6 cellular contexts compared by ENCODE assay signal in the genomic region with DNA sequence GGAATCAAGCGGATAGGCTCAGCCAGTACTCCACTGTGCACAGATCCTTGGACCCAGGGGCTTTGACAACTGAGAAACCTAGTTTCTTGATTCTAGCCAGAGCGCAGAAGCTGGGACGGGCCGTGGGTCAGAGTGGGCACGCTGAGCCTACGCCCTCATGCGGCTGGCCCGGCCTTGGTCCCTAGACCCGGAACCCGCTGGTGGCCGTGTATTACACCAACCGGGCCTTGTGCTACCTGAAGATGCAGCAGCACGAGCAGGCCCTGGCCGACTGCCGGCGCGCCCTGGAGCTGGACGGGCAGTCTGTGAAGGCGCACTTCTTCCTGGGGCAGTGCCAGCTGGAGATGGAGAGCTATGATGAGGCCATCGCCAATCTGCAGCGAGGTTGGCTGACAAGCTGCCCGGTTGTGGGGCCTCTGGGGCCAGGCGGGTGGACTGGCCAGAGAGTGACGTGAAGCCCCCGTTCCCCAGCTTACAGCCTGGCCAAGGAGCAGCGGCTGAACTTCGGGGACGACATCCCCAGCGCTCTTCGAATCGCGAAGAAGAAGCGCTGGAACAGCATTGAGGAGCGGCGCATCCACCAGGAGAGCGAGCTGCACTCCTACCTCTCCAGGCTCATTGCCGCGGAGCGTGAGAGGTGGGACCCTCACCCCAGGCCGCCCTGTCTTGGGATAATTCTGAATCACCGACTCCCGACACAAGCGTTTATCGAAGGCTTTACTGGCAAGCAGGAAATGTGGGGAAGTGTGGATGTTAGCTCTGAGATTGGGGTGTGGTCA. TPM values are rescaled to one million over a fixed set of nuclear protein-coding genes. Genes with fewer than 3 reads are reported as not detected.
DNase-seq lines count a peak whose midpoint lies in the region; ATAC-seq and TF ChIP-seq lines count a peak whose summit lies in the region.

No MANE protein-coding gene starts in this region.

- peaks cover 33% of the 10 kb centered on the region for H3K4me1 ChIP-seq in HUES48 (ENCODE audit: control insufficient read depth, insufficient read depth, low read length)

- in situ Hi-C loops in brain microvascular endothelial cell (cut with HindIII; ENCODE audit: low pct_ligation_motif_present, low sequenced_read_pairs) = no loop called here

- CTCF ChIA-PET in AG04450 (lab: Charles Lee) = interaction anchor here (1.3 kb wide), 1 partner anchor 14 kb away, joined by 5 read pairs; the partner anchor contains the start of gene RHOT2

- POLR2A ChIA-PET in AG04450 (lab: Yijun Ruan, JAX) = interaction anchor here (0.8 to 1.6 kb wide), 3 partner anchors 9 to 14 kb away, joined by 4 to 10 read pairs (median 4); partner anchors contain the start of gene WDR24

- no peaks in the 10 kb centered on the region for H3K27me3 ChIP-seq in AG04450 (ENCODE audit: control insufficient read depth, insufficient read depth, low read length)
- no peaks in the 10 kb centered on the region for H3K27me3 ChIP-seq in HUES48 (ENCODE audit: control insufficient read depth, insufficient read depth, low read length)
- H3K27me3 ChIP-seq in brain microvascular endothelial cell (replicated peaks) = no peaks in the 10 kb centered on the region

- H3K4me3 Mint-ChIP-seq in nephron progenitor cell = peak overlapping the region; percentile 78

- H3K4me3 ChIP-seq in AG04450 (ENCODE audit: low read depth, low read length) (peak overlapping the region; percentile 73), HUES48 (ENCODE audit: low read depth, low read length) (peak overlapping the region; percentile 86), brain microvascular endothelial cell (ENCODE audit: low read depth, low read length) (peak overlapping the region; percentile 72)

- DNase-seq in AG04450 (ENCODE audit: low read depth, low spot score) (no peak), brain microvascular endothelial cell (no peak), nephron progenitor cell (no peak)

- H3K27ac ChIP-seq in AG04450 (ENCODE audit: low read depth, low read length) = peak overlapping the region; percentile 31
- H3K27ac ChIP-seq in HUES48 (ENCODE audit: low read depth, low read length) = peak overlapping the region; percentile 89
- H3K27ac ChIP-seq in brain microvascular endothelial cell = peak overlapping the region; percentile 59

- no peak for ATAC-seq in GM21423 (IDR thresholded peaks at IDR 0.05; ENCODE audit: unreplicated experiment)
- no peak for ATAC-seq in GM21515 (IDR thresholded peaks at IDR 0.05; ENCODE audit: unreplicated experiment)

- peak overlapping the region; percentile 70; the same call in 1 of the 2 replicates for H3K9ac ChIP-seq in HUES48 (ENCODE audit: low read depth, low read length)

- no peaks in the 10 kb centered on the region for H3K9me3 Mint-ChIP-seq in nephron progenitor cell

- peaks cover 15% of the 10 kb centered on the region for H3K36me3 Mint-ChIP-seq in nephron progenitor cell (ENCODE audit: low read depth)

- H3K4me1 Mint-ChIP-seq in nephron progenitor cell = peaks cover 41% of the 10 kb centered on the region

- H3K9me3 ChIP-seq in AG04450 (ENCODE audit: control insufficient read depth, insufficient read depth, low read length) = peaks cover 16% of the 10 kb centered on the region; the same call in 1 of the 2 replicates
- no peaks in the 10 kb centered on the region for H3K9me3 ChIP-seq in HUES48 (ENCODE audit: control insufficient read depth, insufficient read depth, low read length)

- TF ChIP-seq CTCF in AG04450 (IDR thresholded peaks at IDR 0.05; ENCODE audit: low read depth, low read length) (no peak), brain microvascular endothelial cell (IDR thresholded peaks at IDR 0.05; ENCODE audit: low read depth, low read length, missing control alignments) (peak; percentile 23), nephron progenitor cell (IDR thresholded peaks at IDR 0.05) (no peak)

- H3K27me3 Mint-ChIP-seq in nephron progenitor cell (ENCODE audit: low read depth, poor library complexity) = peaks cover 10% of the 10 kb centered on the region

- H3K36me3 ChIP-seq in HUES48 (ENCODE audit: control insufficient read depth, insufficient read depth, low read length) = peaks cover 30% of the 10 kb centered on the region
- peaks cover 20% of the 10 kb centered on the region for H3K36me3 ChIP-seq in brain microvascular endothelial cell (replicated peaks)

- no peak overlapping the region for H3K27ac Mint-ChIP-seq in nephron progenitor cell

RNA-seq across cellular contexts. Expression of gene STUB1, which starts 0.9 kb away (rescaled TPM):
- 88.8 and 109 TPM in 2 replicates for polyA plus RNA-seq in AG04450 (2011; rRNA removed)
- 25.4 and 34.7 TPM in 2 replicates for polyA minus RNA-seq in AG04450 (2011; rRNA and poly(A)+ RNA removed)

RNA-seq across cellular contexts. Expression of gene JMJD8, which starts 3.0 kb away (rescaled TPM):
- polyA plus RNA-seq in AG04450 (2011; rRNA removed) = 33.1 and 51.4 TPM in 2 replicates
- polyA minus RNA-seq in AG04450 (2011; rRNA and poly(A)+ RNA removed) = 15.5 and 22.8 TPM in 2 replicates

RNA-seq across cellular contexts. Expression of gene RHBDL1, which starts 5.7 kb away (rescaled TPM):
- 1.5 and 1.7 TPM in 2 replicates for polyA plus RNA-seq in AG04450 (2011; rRNA removed)
- 0.23 and 0.35 TPM in 2 replicates for polyA minus RNA-seq in AG04450 (2011; rRNA and poly(A)+ RNA removed)

RNA-seq across cellular contexts. Expression of gene WDR24, which starts 9.0 kb away (rescaled TPM):
- polyA plus RNA-seq in AG04450 (2011; rRNA removed) = 2.0 and 3.6 TPM in 2 replicates
- 2.3 and 2.7 TPM in 2 replicates for polyA minus RNA-seq in AG04450 (2011; rRNA and poly(A)+ RNA removed)

RNA-seq across cellular contexts. Expression of gene RHOT2, which starts 13.2 kb away (rescaled TPM):
- 38.0 and 53.3 TPM in 2 replicates for polyA plus RNA-seq in AG04450 (2011; rRNA removed)
- polyA minus RNA-seq in AG04450 (2011; rRNA and poly(A)+ RNA removed) = 28.1 and 42.2 TPM in 2 replicates

Comparison
In these comparisons a context has a peak if more than half of its experiments do, and no peak if none do; other contexts are left out.
1. H3K27ac ChIP-seq: peak in every context shown above with its lines; median percentile 89 in HUES48; 59 in brain microvascular endothelial cell; 31 in AG04450.